ENCODE assay signal across 8 cellular contexts in the genomic region with DNA sequence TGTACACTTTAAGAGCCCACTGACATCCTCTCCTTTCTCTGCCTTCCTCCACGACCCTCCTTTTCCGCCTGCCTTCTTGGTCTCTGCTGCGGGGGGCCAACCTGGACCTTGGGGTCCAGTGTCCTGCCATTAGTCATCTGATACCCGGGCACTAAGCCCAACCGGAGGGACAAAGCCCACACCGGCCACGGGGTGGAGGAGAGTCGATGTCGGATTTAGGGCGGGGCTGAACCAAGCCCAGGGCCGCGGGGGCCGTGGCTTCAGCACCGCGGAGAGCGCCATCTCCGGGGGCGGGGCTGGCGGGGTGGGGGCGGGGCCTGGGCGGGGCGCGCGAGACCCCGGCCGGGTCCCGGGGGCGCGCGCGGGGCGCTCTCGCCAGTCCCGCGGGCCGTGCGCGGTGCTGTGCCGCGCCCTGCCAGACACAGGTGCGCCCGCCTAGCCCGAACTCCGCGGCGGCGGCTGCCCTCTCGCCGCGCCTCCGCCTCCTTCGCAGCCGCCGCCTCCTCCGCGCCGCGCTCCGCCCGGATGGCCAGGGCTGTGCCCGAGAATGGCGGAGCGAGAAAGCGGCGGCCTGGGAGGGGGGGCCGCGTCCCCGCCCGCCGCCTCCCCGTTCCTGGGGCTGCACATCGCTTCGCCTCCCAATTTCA. TPM values are rescaled to one million over a fixed set of nuclear protein-coding genes. Genes with fewer than 3 reads are reported as not detected.
DNase-seq lines count a peak whose midpoint lies in the region; ATAC-seq and TF ChIP-seq lines count a peak whose summit lies in the region.

A gene (plus strand): TSS at position 378 of the 647 bp plus-strand sequence. CDS start 170 bp downstream, at position 548.

- TF ChIP-seq CTCF in GM12875 (IDR thresholded peaks at IDR 0.05; ENCODE audit: borderline replicate concordance, insufficient read depth, low read depth, low read length): no peak
- no peak for TF ChIP-seq CTCF in activated CD8-positive, alpha-beta T cell treated with anti-CD3 and anti-CD28 coated beads for 36 hours (IDR thresholded peaks at IDR 0.05)

- peaks cover 9% of the 10 kb centered on the region for H3K4me1 Mint-ChIP-seq in activated CD8-positive, alpha-beta T cell treated with anti-CD3 and anti-CD28 coated beads for 36 hours (ENCODE audit: low read depth)
- peaks cover 15% of the 10 kb centered on the region for H3K4me1 Mint-ChIP-seq in stimulated activated memory B cell treated with anti-CD40 and anti-IgM and Interleukin-4, amounts not matched to agents 10 μg/mL and 1 μg/mL and 100 μg/mL, for 72 hours

- peaks cover 8% of the 10 kb centered on the region for H3K27me3 Mint-ChIP-seq in activated CD8-positive, alpha-beta T cell treated with anti-CD3 and anti-CD28 coated beads for 36 hours
- H3K27me3 Mint-ChIP-seq in stimulated activated memory B cell treated with anti-CD40 and anti-IgM and Interleukin-4, amounts not matched to agents 10 μg/mL and 1 μg/mL and 100 μg/mL, for 72 hours: peaks cover 11% of the 10 kb centered on the region

- no peak within 1 kb of the TSS for H3K27ac Mint-ChIP-seq in activated CD8-positive, alpha-beta T cell treated with anti-CD3 and anti-CD28 coated beads for 36 hours
- H3K27ac Mint-ChIP-seq in stimulated activated memory B cell treated with anti-CD40 and anti-IgM and Interleukin-4, amounts not matched to agents 10 μg/mL and 1 μg/mL and 100 μg/mL, for 72 hours: no peak within 1 kb of the TSS

- H3K9ac ChIP-seq in endocrine pancreas (ENCODE audit: control insufficient read depth, insufficient read depth, low read length): peak within 1 kb of the TSS; percentile 83

- peaks cover 7% of the 10 kb centered on the region for H3K36me3 ChIP-seq in endocrine pancreas (ENCODE audit: control insufficient read depth, insufficient read depth, low read length)

- H3K4me3 ChIP-seq in GM12875 (ENCODE audit: low read depth, low read length): peak within 1 kb of the TSS; percentile 27
- H3K4me3 ChIP-seq in endocrine pancreas (ENCODE audit: control insufficient read depth, insufficient read depth, low read length): no peak within 1 kb of the TSS

- intact Hi-C loops in activated CD8-positive, alpha-beta T cell treated with anti-CD3 and anti-CD28 coated beads for 36 hours (cut with micrococcal nuclease): no loop called here

- H3K36me3 Mint-ChIP-seq in activated CD8-positive, alpha-beta T cell treated with anti-CD3 and anti-CD28 coated beads for 36 hours (ENCODE audit: low read depth): peaks cover under 1% of the 10 kb centered on the region
- peaks cover 31% of the 10 kb centered on the region for H3K36me3 Mint-ChIP-seq in stimulated activated memory B cell treated with anti-CD40 and anti-IgM and Interleukin-4, amounts not matched to agents 10 μg/mL and 1 μg/mL and 100 μg/mL, for 72 hours

- peak; percentile 54 for ATAC-seq in HG02973 (IDR thresholded peaks at IDR 0.05; ENCODE audit: unreplicated experiment)
- peak; percentile 92 for ATAC-seq in activated CD8-positive, alpha-beta T cell treated with anti-CD3 and anti-CD28 coated beads for 36 hours
- ATAC-seq in stimulated activated memory B cell treated with anti-CD40 and anti-IgM and Interleukin-4, amounts not matched to agents 10 μg/mL and 1 μg/mL and 100 μg/mL, for 72 hours: peak; percentile 84
- no peak for ATAC-seq in HG02870 (IDR thresholded peaks at IDR 0.05; ENCODE audit: unreplicated experiment)

- no peaks in the 10 kb centered on the region for H3K27me3 ChIP-seq in endocrine pancreas (ENCODE audit: control insufficient read depth, insufficient read depth, low read length)

- POLR2A ChIA-PET in activated CD8-positive, alpha-beta T cell treated with anti-CD3 and anti-CD28 coated beads for 36 hours (lab: Charles Lee): no interaction called here

- peak within 1 kb of the TSS; percentile 71 for H3K4me3 Mint-ChIP-seq in activated CD8-positive, alpha-beta T cell treated with anti-CD3 and anti-CD28 coated beads for 36 hours
- H3K4me3 Mint-ChIP-seq in stimulated activated memory B cell treated with anti-CD40 and anti-IgM and Interleukin-4, amounts not matched to agents 10 μg/mL and 1 μg/mL and 100 μg/mL, for 72 hours: peak within 1 kb of the TSS; percentile 79

- H3K9me3 ChIP-seq in endocrine pancreas (ENCODE audit: control insufficient read depth, low read length): no peaks in the 10 kb centered on the region

- DNase-seq in NCI-H526 (lab: John Stamatoyannopoulos, UW) (peak; percentile 30 to 94), mucosa of gallbladder (ENCODE audit: low spot score) (peak; percentile 36)
- peak; percentile 47 for DNase-seq in activated CD8-positive, alpha-beta T cell treated with anti-CD3 and anti-CD28 coated beads for 36 hours

- H3K9me3 Mint-ChIP-seq in activated CD8-positive, alpha-beta T cell treated with anti-CD3 and anti-CD28 coated beads for 36 hours: no peaks in the 10 kb centered on the region
- no peaks in the 10 kb centered on the region for H3K9me3 Mint-ChIP-seq in stimulated activated memory B cell treated with anti-CD40 and anti-IgM and Interleukin-4, amounts not matched to agents 10 μg/mL and 1 μg/mL and 100 μg/mL, for 72 hours

- H3K4me1 ChIP-seq in endocrine pancreas (ENCODE audit: control insufficient read depth, insufficient read depth, low read length): no peaks in the 10 kb centered on the region

- CTCF ChIA-PET in activated CD8-positive, alpha-beta T cell treated with anti-CD3 and anti-CD28 coated beads for 36 hours (lab: Charles Lee): no interaction called here

RNA-seq across cellular contexts. Expression of the gene that starts here (rescaled TPM):
- 1 to 10 TPM; 1.4 to 1.8 TPM for total RNA-seq in activated CD8-positive, alpha-beta T cell treated with anti-CD3 and anti-CD28 coated beads for 36 hours
- total RNA-seq in mucosa of gallbladder: 16.3 TPM
